In genomic region chr19:46410205-46411087, GRCh38 we compare ENCODE assay signal across 1 cellular context.
A peak's percentile ranks its signal among the peaks of the same experiment; 100 is the strongest.
TF ChIP-seq lines count a peak whose summit lies in the region.

No MANE protein-coding gene starts in this region.

TF ChIP-seq in K562, 482 proteins besides CTCF, POLR2A, EP300 and RAD21:
- TF ChIP-seq CEBPB (tag; IDR thresholded peaks at IDR 0.05) = peak; percentile 73
- TF ChIP-seq BRF1 (IDR thresholded peaks at IDR 0.05; ENCODE audit: borderline replicate concordance, extremely low read depth, insufficient read length) = no peak
- TF ChIP-seq ZNF121 (CRISPR knock-in tag; conservative IDR thresholded peaks at IDR 0.05) = peak; percentile 87
- TF ChIP-seq ZBTB33 (CRISPR knock-in tag; IDR thresholded peaks at IDR 0.05) = peak; percentile 34; the same call in 1 of the 2 replicates
- no peak for TF ChIP-seq ZBTB43 (CRISPR knock-in tag; IDR thresholded peaks at IDR 0.05)
- TF ChIP-seq ETV1 (tag; conservative IDR thresholded peaks at IDR 0.05; ENCODE audit: low read depth) = no peak
- peak; percentile 27 for TF ChIP-seq RBM25 (IDR thresholded peaks at IDR 0.05; ENCODE audit: low read depth, low read length, severe bottlenecking)
- 0 out of 2 replicates have a peak, but pooled peaks have one; percentile 11 for TF ChIP-seq TCF3 (CRISPR knock-in tag; IDR thresholded peaks at IDR 0.05)
- no peak for TF ChIP-seq GATA2 (CRISPR knock-in tag; IDR thresholded peaks at IDR 0.05)
- TF ChIP-seq CEBPG (CRISPR knock-in tag; IDR thresholded peaks at IDR 0.05) = peak; percentile 29; the same call in 1 of the 2 replicates
- TF ChIP-seq CEBPG (tag; conservative IDR thresholded peaks at IDR 0.05 in 1 of 2, IDR thresholded peaks at IDR 0.05 in 1 of 2) = no peak
TF ChIP-seq in K562: peak in this region for 6.
